ENCODE assay signal across 17 cellular contexts in genomic region chr3:184726497-184726896, GRCh38. TPM values are rescaled to one million over a fixed set of nuclear protein-coding genes. Genes with fewer than 3 reads are reported as not detected.
DNase-seq lines count a peak whose midpoint lies in the region; ATAC-seq and TF ChIP-seq lines count a peak whose summit lies in the region.
"Had no signal": no experiment of that assay in that cellular context is flagged by ENCODE, and none has a peak within 500 bp of the region (broad histone marks: within the 10 kb centered on the region; RNA-seq: fewer than 3 reads in every experiment).

No MANE protein-coding gene starts in this region.

- no peaks in the 10 kb centered on the region for H3K36me3 Mint-ChIP-seq in neural progenitor cell
- H3K36me3 Mint-ChIP-seq: IgD-negative memory B cell had no signal

- H3K4me1 Mint-ChIP-seq in neural progenitor cell = peaks cover 24% of the 10 kb centered on the region

- ATAC-seq in left lobe of liver = no peak
- ATAC-seq in HG03565 (IDR thresholded peaks at IDR 0.05; ENCODE audit: unreplicated experiment) = no peak
- ATAC-seq in HG02610 (IDR thresholded peaks at IDR 0.05; ENCODE audit: unreplicated experiment) = no peak

- no peaks in the 10 kb centered on the region for H3K9me3 Mint-ChIP-seq in neural progenitor cell
- H3K9me3 Mint-ChIP-seq: IgD-negative memory B cell had no signal

- no peak overlapping the region for H3K9ac ChIP-seq in neural progenitor cell

- H3F3A ChIP-seq in neural progenitor cell (ENCODE audit: low read depth) = no peaks in the 10 kb centered on the region

- no peak overlapping the region for H3K4me3 ChIP-seq in neural progenitor cell
- no peak overlapping the region for H3K4me3 ChIP-seq in H7 (ENCODE audit: insufficient read depth, low read depth, low read length)

- no peak overlapping the region for H2AFZ ChIP-seq in neural progenitor cell (replicated peaks)

- H3K36me3 ChIP-seq in neural progenitor cell (no peaks in the 10 kb centered on the region), H7 (replicated peaks; ENCODE audit: control insufficient read depth, insufficient read depth, low read length) (no peaks in the 10 kb centered on the region)

- H4K20me1 ChIP-seq in neural progenitor cell (ENCODE audit: low read depth) = no peaks in the 10 kb centered on the region

- POLR2A ChIA-PET in RWPE1 (lab: Yijun Ruan, JAX; ENCODE audit: low non-redundant PET) = interaction anchor here (0.7 kb wide), 1 partner anchor 164 kb away, joined by 6 read pairs; no protein-coding TSS in a partner anchor

- DNase-seq in H4 (ENCODE audit: low spot score) (peak; percentile 43), RWPE1 (ENCODE audit: low spot score) (no peak), left lobe of liver (ENCODE audit: low spot score) (peak; percentile 23), neural progenitor cell (ENCODE audit: low spot score) (no peak), H7 (no peak), NCI-H510A (lab: John Stamatoyannopoulos, UW) (no peak)
- DNase-seq: GF-D8, NCI-H1417 treated with DMSO at 0.1 percent for 48 hours, NCI-H1930, NCI-H2171, NCI-H446 treated with DMSO at 0.1 percent for 48 hours, NCI-H748 treated with DMSO at 0.1 percent for 48 hours, OCI-M1 had no signal

- CTCF ChIA-PET in RWPE1 (lab: Yijun Ruan, JAX) = interaction anchor here (0.6 to 2.0 kb wide), 11 partner anchors 11 to 430 kb away, joined by 3 to 11 read pairs (median 4); partner anchors contain the start of gene EPHB3

- no peaks in the 10 kb centered on the region for H3K4me1 ChIP-seq in neural progenitor cell

- peaks cover 11% of the 10 kb centered on the region for H3K27me3 Mint-ChIP-seq in neural progenitor cell (ENCODE audit: insufficient read depth, low read depth)

- TF ChIP-seq CTCF in RWPE1 (conservative IDR thresholded peaks at IDR 0.05; ENCODE audit: low read depth) (no peak), neural progenitor cell (IDR thresholded peaks at IDR 0.05) (no peak)

- no peaks in the 10 kb centered on the region for H3K9me3 ChIP-seq in neural progenitor cell (ENCODE audit: low read depth)

- H3K27ac ChIP-seq in RWPE1 = peak overlapping the region; percentile 28; the same call in 1 of the 2 replicates
- no peak overlapping the region for H3K27ac ChIP-seq in neural progenitor cell
- H3K27ac ChIP-seq: C4-2B had no signal

- peak overlapping the region; percentile 70 for H3K27ac Mint-ChIP-seq in neural progenitor cell
- H3K27ac Mint-ChIP-seq: IgD-negative memory B cell had no signal

- H3K27me3 ChIP-seq in neural progenitor cell = no peaks in the 10 kb centered on the region
- H3K27me3 ChIP-seq in H7 (ENCODE audit: control insufficient read depth, insufficient read depth, low read length) = no peaks in the 10 kb centered on the region

- H3K4me2 ChIP-seq in neural progenitor cell = no peak overlapping the region

- no peaks in the 10 kb centered on the region for H3K79me2 ChIP-seq in neural progenitor cell (ENCODE audit: low read depth)

- no peak overlapping the region for H3K4me3 Mint-ChIP-seq in neural progenitor cell
- H3K4me3 Mint-ChIP-seq: IgD-negative memory B cell had no signal

RNA-seq across cellular contexts. Expression of gene MAGEF1, which starts 14.6 kb away (rescaled TPM):
- total RNA-seq in H4 (2014; rRNA removed; shearing (Covaris generic)) = 51.8 and 55.4 TPM in 2 replicates
- 12.0 TPM for total RNA-seq in left lobe of liver
- total RNA-seq in neural progenitor cell (ENCODE audit: low replicate concordance) = 73.9 and 88.1 TPM in 2 replicates
- total RNA-seq in H7 (2014; rRNA removed; shearing (Covaris generic)) = 59.8 and 61.0 TPM in 2 replicates

Comparison
In these comparisons a context has a peak if more than half of its experiments do, and no peak if none do; other contexts are left out.
1. DNase-seq: peak in H4 (single experiment) and left lobe of liver (single experiment); none in RWPE1 (single experiment), neural progenitor cell (single experiment), H7 (single experiment) and NCI-H510A (single experiment).